Comparison of ENCODE assay signal across 11 cellular contexts in genomic region chr18:69956655-69957054, GRCh38.
DNase-seq lines count a peak whose midpoint lies in the region; ATAC-seq lines count a peak whose summit lies in the region.
"Had no signal": no experiment of that assay in that cellular context is flagged by ENCODE, and none has a peak within 500 bp of the region (broad histone marks: within the 10 kb centered on the region; RNA-seq: fewer than 3 reads in every experiment).

No MANE protein-coding gene starts in this region.

- ATAC-seq in GM18867 (IDR thresholded peaks at IDR 0.05; ENCODE audit: unreplicated experiment) = no peak
- ATAC-seq in HG03520 (IDR thresholded peaks at IDR 0.05; ENCODE audit: unreplicated experiment) = no peak
- ATAC-seq: gastroesophageal sphincter had no signal

- peak; percentile 53 for DNase-seq in activated T-cell treated with anti-CD3 and anti-CD28 coated beads, Interleukin-2, amount 50 U/mL, for 1 hour
- no peak for DNase-seq in activated T-cell treated with anti-CD3 and anti-CD28 coated beads for 4 hours
- DNase-seq in NCI-H146 (lab: John Stamatoyannopoulos, UW) = peak; percentile 86
- DNase-seq in central memory CD4-positive, alpha-beta T cell = peak; percentile 31
- DNase-seq in stimulated activated naive CD4-positive, alpha-beta T cell (lab: John Stamatoyannopoulos, UW) = peak in 4 of 6 experiments; percentile 17 to 50 (median 33)
- no peak for DNase-seq in NCI-H1092 treated with DMSO at 0.1 percent for 48 hours (lab: John Stamatoyannopoulos, UW)
- DNase-seq: DMS153, NCI-H2107 had no signal

Comparison
In these comparisons a context has a peak if more than half of its experiments do, and no peak if none do; other contexts are left out.
1. DNase-seq: peak in activated T-cell treated with anti-CD3 and anti-CD28 coated beads, Interleukin-2, amount 50 U/mL, for 1 hour (single experiment), NCI-H146 (single experiment), central memory CD4-positive, alpha-beta T cell (single experiment) and stimulated activated naive CD4-positive, alpha-beta T cell (4 of 6); none in activated T-cell treated with anti-CD3 and anti-CD28 coated beads for 4 hours (single experiment) and NCI-H1092 treated with DMSO at 0.1 percent for 48 hours (single experiment).